ENCODE assay signal across 22 cellular contexts in the genomic region with DNA sequence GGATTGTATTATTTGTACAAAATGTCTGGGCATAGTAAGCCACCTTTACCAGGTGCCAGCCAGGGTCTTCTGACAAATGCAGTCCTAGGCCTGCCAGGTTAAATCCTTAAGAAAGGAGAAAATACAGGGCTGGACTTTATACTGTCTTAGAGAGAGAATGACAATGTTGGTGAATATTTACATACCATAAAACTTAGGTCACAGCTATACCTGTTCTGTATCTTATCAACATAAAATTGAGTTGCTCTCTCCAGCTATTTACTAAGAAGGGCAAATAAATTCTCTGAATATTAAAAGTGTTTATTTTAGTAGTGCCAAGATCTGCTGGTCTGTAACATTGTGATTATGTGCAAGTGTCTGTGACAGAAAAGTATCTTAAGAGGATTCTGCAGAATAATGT.
DNase-seq lines count a peak whose midpoint lies in the region; ATAC-seq and TF ChIP-seq lines count a peak whose summit lies in the region.
"Had no signal": no experiment of that assay in that cellular context is flagged by ENCODE, and none has a peak within 500 bp of the region (broad histone marks: within the 10 kb centered on the region; RNA-seq: fewer than 3 reads in every experiment).

No MANE protein-coding gene starts in this region.

- intact Hi-C loops in spleen (cut with DNase I; ENCODE audit: low total_unique reads): no loop called here

- H3K9me3 ChIP-seq in hepatocyte (ENCODE audit: low read depth) (peaks cover 16% of the 10 kb centered on the region), spleen (peaks cover 0 to 27% (median 7%) of the 10 kb centered on the region in 8 donors)
- H3K9me3 ChIP-seq: A549, BE2C had no signal

- H3K36me3 ChIP-seq in hepatocyte (replicated peaks; ENCODE audit: insufficient read depth, low read depth) (no peaks in the 10 kb centered on the region), spleen (no peaks in the 10 kb centered on the region)
- H3K36me3 ChIP-seq: BE2C; BLaER1 treated with 17β-estradiol and CSF1 and Interleukin-3, amounts not matched to agents 10 nM and 100 nM had no signal

- peak; percentile 43 for DNase-seq in LoVo (ENCODE audit: low spot score)
- DNase-seq in hepatocyte (ENCODE audit: low spot score): peak; percentile 17
- DNase-seq in spleen: no peak
- no peak for DNase-seq in omental fat pad (ENCODE audit: low spot score)
- no peak for DNase-seq in SW480 (ENCODE audit: low spot score)
- no peak for DNase-seq in iPS-NIHi11 (ENCODE audit: low spot score)
- DNase-seq: 8988T; ACHN; AML-193; BE2C; CD4-positive, alpha-beta T cell; CD8-positive, alpha-beta memory T cell; DMS 273 treated with DMSO at 0.1 percent for 48 hours; DMS79; EL; GDM1; GOT3; HCEC 1CT had no signal

- no peak for TF ChIP-seq POLR2A in spleen (IDR thresholded peaks at IDR 0.05)

- H3K27ac ChIP-seq in 22Rv1 (peak overlapping the region; percentile 30), hepatocyte (peak overlapping the region; percentile 70), spleen (peak overlapping the region in 5 of 8 donors; percentile 54 to 78 (median 68))
- H3K27ac ChIP-seq: A549; BLaER1 treated with 17β-estradiol and CSF1 and Interleukin-3, amounts not matched to agents 10 nM and 100 nM had no signal

- H3K4me2 ChIP-seq in hepatocyte: peak overlapping the region; percentile 27
- H3K4me2 ChIP-seq: A549; BLaER1 treated with 17β-estradiol and CSF1 and Interleukin-3, amounts not matched to agents 10 nM and 100 nM had no signal

- no peak for ATAC-seq in omental fat pad (ENCODE audit: low FRiP score)
- ATAC-seq: A549, GM12878 had no signal

- H3K4me3 ChIP-seq in hepatocyte (no peak overlapping the region), spleen (no peak overlapping the region)
- H3K4me3 ChIP-seq: A549; BLaER1 treated with 17β-estradiol and CSF1 and Interleukin-3, amounts not matched to agents 10 nM and 100 nM; GM12878 had no signal

- H4K20me1 ChIP-seq in hepatocyte (ENCODE audit: insufficient read depth, poor library complexity, severe bottlenecking): no peaks in the 10 kb centered on the region
- H4K20me1 ChIP-seq: BLaER1 treated with 17β-estradiol and CSF1 and Interleukin-3, amounts not matched to agents 10 nM and 100 nM had no signal

- no peaks in the 10 kb centered on the region for H3K79me2 ChIP-seq in hepatocyte

- H2AFZ ChIP-seq in hepatocyte: no peak overlapping the region

- no peaks in the 10 kb centered on the region for H3K9me2 ChIP-seq in hepatocyte (replicated peaks; ENCODE audit: insufficient read depth)

- no peaks in the 10 kb centered on the region for H3K27me3 ChIP-seq in hepatocyte
- H3K27me3 ChIP-seq in spleen (replicated peaks in 1 of 7): no peaks in the 10 kb centered on the region
- H3K27me3 ChIP-seq: BE2C; BLaER1 treated with 17β-estradiol and CSF1 and Interleukin-3, amounts not matched to agents 10 nM and 100 nM had no signal

- H3K4me1 ChIP-seq in hepatocyte (ENCODE audit: insufficient read depth) (peaks cover 7% of the 10 kb centered on the region), spleen (no peaks in the 10 kb centered on the region)
- H3K4me1 ChIP-seq: A549; BE2C; BLaER1 treated with 17β-estradiol and CSF1 and Interleukin-3, amounts not matched to agents 10 nM and 100 nM had no signal

- TF ChIP-seq CTCF in 22Rv1 (IDR thresholded peaks at IDR 0.05): no peak
- no peak for TF ChIP-seq CTCF in hepatocyte (IDR thresholded peaks at IDR 0.05; ENCODE audit: poor library complexity)
- TF ChIP-seq CTCF in spleen (IDR thresholded peaks at IDR 0.05 in 8 of 11, conservative IDR thresholded peaks at IDR 0.05 in 3 of 11): no peak
- TF ChIP-seq CTCF in omental fat pad (IDR thresholded peaks at IDR 0.05): no peak

Comparison
In these comparisons a context has a peak if more than half of its experiments do, and no peak if none do; other contexts are left out.
1. DNase-seq: peak in LoVo (single experiment) and hepatocyte (single experiment); none in spleen (single experiment), omental fat pad (single experiment), SW480 (single experiment) and iPS-NIHi11 (single experiment).
2. Peak in every context shown above with its lines, with median percentiles within 50 percentile points of each other: H3K27ac ChIP-seq.